In the genomic region with DNA sequence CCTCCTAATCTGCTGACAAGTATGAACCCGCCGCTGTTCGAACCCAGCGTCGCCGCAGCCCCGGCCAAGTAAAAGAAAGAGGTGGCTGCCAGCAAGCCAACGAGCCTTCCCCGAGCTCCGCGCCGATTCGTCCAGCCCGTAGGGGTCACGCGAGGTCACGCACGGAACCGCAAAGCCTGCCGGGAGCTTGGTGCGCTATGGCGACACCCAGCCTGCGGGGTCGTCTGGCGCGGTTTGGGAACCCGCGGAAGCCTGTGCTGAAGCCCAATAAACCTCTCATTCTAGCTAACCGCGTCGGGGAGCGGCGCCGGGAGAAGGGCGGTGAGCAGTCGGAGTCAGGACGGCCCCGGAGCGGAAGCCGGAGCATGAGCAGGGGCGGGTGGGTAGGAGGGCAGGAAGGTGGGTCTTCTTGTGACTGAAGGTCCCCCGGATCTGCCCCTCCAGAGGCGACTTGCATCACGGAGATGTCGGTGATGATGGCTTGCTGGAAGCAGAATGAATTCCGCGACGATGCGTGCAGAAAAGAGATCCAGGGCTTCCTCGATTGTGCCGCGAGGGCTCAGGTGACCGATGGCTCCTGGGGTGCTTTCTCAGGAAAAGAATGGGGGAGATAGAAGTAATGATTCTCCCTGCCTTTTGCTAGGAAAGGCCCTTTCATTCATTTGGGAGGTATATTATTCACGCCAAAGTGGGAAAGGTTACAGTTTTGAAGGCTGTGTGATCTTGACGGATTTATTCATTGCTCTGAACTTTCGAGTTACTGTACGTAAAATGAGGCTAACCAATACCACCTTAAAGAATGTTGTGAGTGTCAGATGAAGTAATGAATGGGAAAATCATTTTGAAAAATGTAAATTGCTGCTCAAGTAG, we compare ENCODE assay signal across 8 cellular contexts. TPM values are rescaled to one million over a fixed set of nuclear protein-coding genes. Genes with fewer than 3 reads are reported as not detected.
A peak's percentile ranks its signal among the peaks of the same experiment; 100 is the strongest.
DNase-seq lines count a peak whose midpoint lies in the region; ATAC-seq and TF ChIP-seq lines count a peak whose summit lies in the region.

A gene (plus strand): TSS at position 170 of the 870 bp plus-strand sequence. CDS start 28 bp downstream, at position 198.

- H3K36me3 ChIP-seq in OCI-LY1 (ENCODE audit: insufficient read depth, low read length): peaks cover 25% of the 10 kb centered on the region; the same call in 1 of the 2 replicates

- peak within 1 kb of the TSS; percentile 79 for H3K9ac ChIP-seq in OCI-LY1 (ENCODE audit: low read length)

- peak; percentile 57 for ATAC-seq in GM19452 (IDR thresholded peaks at IDR 0.05; ENCODE audit: unreplicated experiment)

- H2AFZ ChIP-seq in OCI-LY1 (ENCODE audit: low read length): no peak within 1 kb of the TSS

- peaks cover 54% of the 10 kb centered on the region for H3K4me1 ChIP-seq in OCI-LY1 (ENCODE audit: insufficient read depth, low read length, severe bottlenecking)
- peaks cover 59% of the 10 kb centered on the region for H3K4me1 ChIP-seq in mononuclear cell (ENCODE audit: insufficient read depth, low read length)

- H3K27ac ChIP-seq in OCI-LY1 (ENCODE audit: low read depth, low read length, poor library complexity, severe bottlenecking): peak within 1 kb of the TSS; percentile 74

- peak within 1 kb of the TSS; percentile 82 for H3K4me3 ChIP-seq in OCI-LY1 (ENCODE audit: low read depth, low read length, poor library complexity, severe bottlenecking)
- peak within 1 kb of the TSS; percentile 78 for H3K4me3 ChIP-seq in mononuclear cell (ENCODE audit: low read length)

- H3F3A ChIP-seq in OCI-LY1 (ENCODE audit: insufficient read depth, low read length): 0 out of 2 replicates have a peak, but pooled peaks cover 4% of the 10 kb centered on the region

- TF ChIP-seq CTCF in OCI-LY1 (IDR thresholded peaks at IDR 0.05; ENCODE audit: low read length): no peak

- peak; percentile 94 for DNase-seq in CD1c-positive myeloid dendritic cell (ENCODE audit: extremely low spot score)
- peak; percentile 78 for DNase-seq in HT1080 (ENCODE audit: low read depth)
- peak; percentile 85 for DNase-seq in activated T-cell treated with anti-CD3 and anti-CD28 coated beads for 1 hour (ENCODE audit: low read depth)
- DNase-seq in epidermal melanocyte (ENCODE audit: insufficient read length, low spot score): peak; percentile 86
- peak; percentile 86 to 90 for DNase-seq in stimulated activated CD8-positive, alpha-beta memory T cell treated with anti-CD3 and anti-CD28 coated beads, Interleukin-2, amount 100 ng/mL, for 48 hours (ENCODE audit: low read depth in 2 of 2)

- no peaks in the 10 kb centered on the region for H3K9me3 ChIP-seq in OCI-LY1 (ENCODE audit: low read length)
- no peaks in the 10 kb centered on the region for H3K9me3 ChIP-seq in mononuclear cell (ENCODE audit: low read depth, low read length)

- no peaks in the 10 kb centered on the region for H3K9me2 ChIP-seq in OCI-LY1 (ENCODE audit: low read depth, low read length)

- H3K4me2 ChIP-seq in OCI-LY1 (ENCODE audit: low read length): peak within 1 kb of the TSS; percentile 98

- H3K27me3 ChIP-seq in OCI-LY1 (ENCODE audit: insufficient read depth, low read length) (no peaks in the 10 kb centered on the region), mononuclear cell (ENCODE audit: insufficient read depth, low read length) (no peaks in the 10 kb centered on the region)

- H4K20me1 ChIP-seq in OCI-LY1 (ENCODE audit: insufficient read depth, low read length): no peaks in the 10 kb centered on the region

- peaks cover 33% of the 10 kb centered on the region for H3K79me2 ChIP-seq in OCI-LY1 (ENCODE audit: insufficient read depth, low read length)

RNA-seq across cellular contexts. Expression of the gene that starts here (rescaled TPM):
- total RNA-seq in HT1080 (2014; rRNA removed; shearing (Covaris generic)): 89.6 and 110 TPM in 2 replicates
- polyA plus RNA-seq in HT1080 (2015; cell fraction: cytosol; rRNA removed): 51.6 and 59.5 TPM in 2 replicates
- polyA plus RNA-seq in HT1080 (2015; cell fraction: nucleus; rRNA removed): 25.3 and 31.6 TPM in 2 replicates
- total RNA-seq in mononuclear cell: 4.7 TPM

Comparison
In these comparisons a context has a peak if more than half of its experiments do, and no peak if none do; other contexts are left out.
1. Peak in every context shown above with its lines: DNase-seq, ATAC-seq, H3K4me3 ChIP-seq and H3K27ac ChIP-seq.
2. RNA of the gene that starts here (total RNA-seq): 89.6 to 110 TPM in HT1080; 4.7 TPM in mononuclear cell (single experiment); every median in the first group is over 10 times any median in the second.